ENCODE assay signal across 8 cellular contexts in the genomic region with DNA sequence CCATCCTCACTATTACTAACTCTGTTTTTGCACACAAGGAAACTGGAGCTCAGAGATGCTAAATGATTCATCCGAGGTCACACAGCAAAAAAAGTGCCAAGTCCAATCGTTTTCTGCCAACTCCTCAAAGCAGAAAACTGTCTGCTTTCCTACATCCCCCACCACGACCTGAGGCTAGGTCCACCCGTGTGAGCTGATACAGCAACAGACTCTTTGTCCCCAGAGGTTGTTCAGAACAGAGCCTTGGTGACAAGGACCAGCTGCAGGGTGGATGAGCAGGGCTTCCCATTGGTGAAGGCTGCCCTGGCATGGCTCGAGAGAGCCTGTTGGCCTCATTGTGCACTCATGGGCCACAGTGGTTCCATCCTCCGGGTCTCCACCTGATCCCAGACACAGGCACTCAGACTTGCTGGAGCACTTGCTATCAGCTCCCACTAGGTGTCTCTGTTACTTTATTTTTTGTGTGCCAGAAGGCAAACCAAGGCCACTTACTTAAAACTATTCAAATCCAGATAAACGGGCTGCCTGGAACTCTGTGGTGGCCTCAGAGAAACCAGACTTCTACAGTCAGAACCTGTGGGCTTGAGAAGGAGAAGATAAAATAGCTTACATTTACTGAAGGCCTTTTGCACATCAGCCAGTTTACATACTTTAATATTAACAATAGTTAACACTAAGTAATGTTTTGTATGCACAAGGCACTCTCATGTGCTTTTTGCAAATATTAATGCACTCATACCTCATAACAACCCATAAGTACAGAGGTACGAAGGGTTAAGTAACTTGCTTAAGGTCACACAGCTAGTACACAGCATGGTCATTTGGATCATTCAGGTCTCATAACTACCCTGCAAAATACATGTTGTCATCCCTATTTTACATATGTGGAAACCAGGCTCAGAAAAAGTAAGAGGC.
DNase-seq lines count a peak whose midpoint lies in the region; ATAC-seq, FAIRE-seq and TF ChIP-seq lines count a peak whose summit lies in the region.

No MANE protein-coding gene starts in this region.

- TF ChIP-seq CTCF in AG10803 (conservative IDR thresholded peaks at IDR 0.05; ENCODE audit: low read length), result peak; percentile 88
- peak; percentile 79 for TF ChIP-seq CTCF in GM13977 (IDR thresholded peaks at IDR 0.05; ENCODE audit: extremely low read depth, insufficient read depth, missing control alignments)
- peak; percentile 69 for TF ChIP-seq CTCF in Panc1 (IDR thresholded peaks at IDR 0.05)
- peak; percentile 91 for TF ChIP-seq CTCF in brain microvascular endothelial cell (IDR thresholded peaks at IDR 0.05; ENCODE audit: low read depth, low read length, missing control alignments)

- H3K4me3 ChIP-seq in AG10803 (ENCODE audit: low read length) (no peak overlapping the region), Panc1 (ENCODE audit: low read depth in 2 of 2, low read length in 2 of 2) (no peak overlapping the region), brain microvascular endothelial cell (ENCODE audit: low read depth, low read length) (no peak overlapping the region), iPS DF 6.9 (ENCODE audit: low read length) (no peak overlapping the region), small intestine (ENCODE audit: low read depth in 1 of 2, low read length in 2 of 2) (no peak overlapping the region)

- H3K36me3 ChIP-seq in Panc1 (ENCODE audit: control insufficient read depth, insufficient read depth, low read length) (no peaks in the 10 kb centered on the region), brain microvascular endothelial cell (replicated peaks) (no peaks in the 10 kb centered on the region), iPS DF 6.9 (ENCODE audit: control insufficient read depth, insufficient read depth, low read length) (no peaks in the 10 kb centered on the region), small intestine (ENCODE audit: control insufficient read depth in 2 of 2, insufficient read depth in 2 of 2, low read length in 2 of 2) (no peaks in the 10 kb centered on the region)

- H3K27me3 ChIP-seq in Panc1 (ENCODE audit: control insufficient read depth, insufficient read depth, low read length) (no peaks in the 10 kb centered on the region), brain microvascular endothelial cell (replicated peaks) (no peaks in the 10 kb centered on the region), iPS DF 6.9 (ENCODE audit: control insufficient read depth, insufficient read depth, low read length) (no peaks in the 10 kb centered on the region), small intestine (ENCODE audit: control insufficient read depth in 2 of 2, insufficient read depth in 2 of 2, low read length in 2 of 2) (no peaks in the 10 kb centered on the region)

- BruUV-seq in Panc1 (replicated peaks; lab: Mats Ljungman, UMichigan), result no TSS peak

- no peak for FAIRE-seq in small intestine (lab: Jason Lieb, UNC)

- intact Hi-C loops in Panc1 (cut with micrococcal nuclease; ENCODE audit: unreplicated experiment), result loop anchor here (2.0 kb wide), 1 partner anchor 189 kb away; no protein-coding TSS in a partner anchor

- H3K27ac ChIP-seq in Panc1 (ENCODE audit: low read length) (no peak overlapping the region), brain microvascular endothelial cell (no peak overlapping the region), iPS DF 6.9 (ENCODE audit: low read length) (no peak overlapping the region), small intestine (ENCODE audit: low read depth in 1 of 2, low read length in 1 of 2) (no peak overlapping the region)

- POLR2A ChIA-PET in Panc1 (lab: Charles Lee), result no interaction called here

- no peaks in the 10 kb centered on the region for H3K9me3 ChIP-seq in Panc1 (ENCODE audit: control insufficient read depth, insufficient read depth, low read depth, low read length)
- no peaks in the 10 kb centered on the region for H3K9me3 ChIP-seq in iPS DF 6.9 (ENCODE audit: control insufficient read depth, insufficient read depth, low read length)
- H3K9me3 ChIP-seq in small intestine (ENCODE audit: control insufficient read depth, low read depth), result peaks cover 1% of the 10 kb centered on the region

- CTCF ChIA-PET in Panc1 (lab: Charles Lee), result interaction anchor here (1.0 kb wide), 1 partner anchor 189 kb away, joined by 4 read pairs; no protein-coding TSS in a partner anchor

- in situ Hi-C loops in GM13977 (cut with MboI; ENCODE audit: low pct_unique_long_range_greater_than_20kb, low sequenced_read_pairs, unreplicated experiment) (no loop called here), Panc1 (cut with HindIII; ENCODE audit: low pct_unique_long_range_greater_than_20kb, low sequenced_read_pairs) (no loop called here), brain microvascular endothelial cell (cut with HindIII; ENCODE audit: low pct_ligation_motif_present, low sequenced_read_pairs) (no loop called here)

- no peaks in the 10 kb centered on the region; the same call in none of the 2 replicates for H3K4me1 ChIP-seq in Panc1 (ENCODE audit: control insufficient read depth, insufficient read depth, low read length)
- H3K4me1 ChIP-seq in iPS DF 6.9 (ENCODE audit: control insufficient read depth, insufficient read depth, low read length), result no peaks in the 10 kb centered on the region
- H3K4me1 ChIP-seq in small intestine (ENCODE audit: control insufficient read depth in 2 of 2, insufficient read depth in 1 of 2, low read depth in 1 of 2, low read length in 1 of 2), result no peaks in the 10 kb centered on the region

- peak; percentile 98 for ATAC-seq in Panc1

- DNase-seq in AG10803 (ENCODE audit: low read depth), result peak; percentile 84
- DNase-seq in GM13977 (ENCODE audit: low spot score), result peak; percentile 68
- DNase-seq in M059J (ENCODE audit: low read depth), result peak; percentile 75
- peak; percentile 64 for DNase-seq in Panc1 (ENCODE audit: low read depth, low spot score)
- peak; percentile 81 for DNase-seq in brain microvascular endothelial cell
- peak; percentile 20 for DNase-seq in iPS DF 6.9 (ENCODE audit: low read depth, low spot score)
- peak; percentile 68 for DNase-seq in small intestine
- no peak for DNase-seq in mesenteric fat pad (ENCODE audit: low spot score)

- WGBS in iPS DF 6.9 (ENCODE audit: insufficient coverage, insufficient read length), result no CpG with 5 or more reads among the region's 8 CpGs
- 32 to 37% (median 32%) methylated on average over 8 of the region's 8 CpGs for WGBS in small intestine, 3 donors
